ENCODE assay signal across 9 cellular contexts in the genomic region with DNA sequence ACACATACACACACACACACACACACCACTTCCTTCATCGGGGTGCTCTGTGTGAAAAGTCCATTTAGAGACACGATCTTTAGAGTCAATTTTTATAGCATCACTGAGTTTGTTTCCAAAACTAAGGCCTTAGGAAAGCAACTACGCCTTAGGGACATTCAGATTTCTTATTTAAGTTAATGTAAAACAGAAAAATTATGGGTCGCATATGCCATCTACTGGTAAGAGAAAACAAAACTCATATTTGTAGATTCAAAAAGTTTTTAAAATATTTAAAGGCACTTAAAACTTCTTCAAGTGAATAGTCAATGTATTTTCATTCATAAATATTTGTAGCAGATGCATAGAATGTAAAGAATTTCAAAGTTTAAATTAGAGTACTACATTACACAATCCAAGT.
A peak's percentile ranks its signal among the peaks of the same experiment; 100 is the strongest.
DNase-seq lines count a peak whose midpoint lies in the region; ATAC-seq and TF ChIP-seq lines count a peak whose summit lies in the region.
"Had no signal": no experiment of that assay in that cellular context is flagged by ENCODE, and none has a peak within 500 bp of the region (broad histone marks: within the 10 kb centered on the region; RNA-seq: fewer than 3 reads in every experiment).

No MANE protein-coding gene starts in this region.

- H3K4me1 ChIP-seq in left ventricle myocardium inferior (peaks cover 16% of the 10 kb centered on the region), right atrium auricular region (peaks cover 0 to 14% of the 10 kb centered on the region in 2 donors)

- DNase-seq in left ventricle myocardium inferior: no peak
- no peak for DNase-seq in right atrium auricular region (ENCODE audit: low spot score)
- peak; percentile 53 for DNase-seq in SK-MEL-5 (ENCODE audit: low read depth, low spot score)
- DNase-seq in glomerular visceral epithelial cell (ENCODE audit: extremely low spot score): peak; percentile 11
- no peak for DNase-seq in NOMO-1 treated with DMSO at 0.1 percent for 48 hours (lab: John Stamatoyannopoulos, UW; ENCODE audit: unreplicated experiment)
- no peak for DNase-seq in activated naive CD4-positive, alpha-beta T cell treated with anti-CD3 and anti-CD28 coated beads, Interleukin-2, amount 50 U/mL, for 72 hours (ENCODE audit: low spot score in 2 of 2)
- DNase-seq in activated CD8-positive, alpha-beta memory T cell treated with anti-CD3 and anti-CD28 coated beads for 24 hours: no peak
- DNase-seq: activated CD8-positive, alpha-beta T cell treated with anti-CD3 and anti-CD28 coated beads, Interleukin-2, amount 10 ng/mL, durations not matched to agents 7 days and 5 days had no signal

- H3K27me3 ChIP-seq in left ventricle myocardium inferior (ENCODE audit: low read depth) (no peaks in the 10 kb centered on the region), right atrium auricular region (no peaks in the 10 kb centered on the region)

- H3K4me3 ChIP-seq in left ventricle myocardium inferior: no peak overlapping the region
- H3K4me3 ChIP-seq in right atrium auricular region: no peak overlapping the region

- in situ Hi-C loops in SK-MEL-5 (cut with HindIII; ENCODE audit: low pct_unique_long_range_greater_than_20kb, low sequenced_read_pairs): no loop called here

- no peaks in the 10 kb centered on the region for H3K9me3 ChIP-seq in left ventricle myocardium inferior (replicated peaks)
- H3K9me3 ChIP-seq in right atrium auricular region: no peaks in the 10 kb centered on the region

- H3K27ac Mint-ChIP-seq in activated naive CD4-positive, alpha-beta T cell treated with anti-CD3 and anti-CD28 coated beads, Interleukin-2, amount 50 U/mL, for 72 hours: peak overlapping the region in 1 of 2 donors; percentile 69

- H3K36me3 ChIP-seq in left ventricle myocardium inferior (peaks cover 10% of the 10 kb centered on the region), right atrium auricular region (peaks cover 5% of the 10 kb centered on the region)

- H3K27ac ChIP-seq in left ventricle myocardium inferior (replicated peaks): peak overlapping the region; percentile 60
- H3K27ac ChIP-seq in right atrium auricular region: no peak overlapping the region

- peaks cover 5 to 12% of the 10 kb centered on the region in 2 donors for H3K36me3 Mint-ChIP-seq in activated naive CD4-positive, alpha-beta T cell treated with anti-CD3 and anti-CD28 coated beads, Interleukin-2, amount 50 U/mL, for 72 hours

- ATAC-seq in activated naive CD4-positive, alpha-beta T cell treated with anti-CD3 and anti-CD28 coated beads, Interleukin-2, amount 50 U/mL, for 72 hours: no peak
- ATAC-seq in HG02610 (IDR thresholded peaks at IDR 0.05; ENCODE audit: unreplicated experiment): no peak
- ATAC-seq: activated CD8-positive, alpha-beta T cell treated with anti-CD3 and anti-CD28 coated beads, Interleukin-2, amount 10 ng/mL, durations not matched to agents 7 days and 5 days had no signal

- H3K9me3 Mint-ChIP-seq in activated naive CD4-positive, alpha-beta T cell treated with anti-CD3 and anti-CD28 coated beads, Interleukin-2, amount 50 U/mL, for 72 hours: no peaks in the 10 kb centered on the region

- peak; percentile 52 for TF ChIP-seq CTCF in left ventricle myocardium inferior (IDR thresholded peaks at IDR 0.05; ENCODE audit: borderline replicate concordance)
- TF ChIP-seq CTCF in right atrium auricular region (IDR thresholded peaks at IDR 0.05): peak in 1 of 2 donors; percentile 54

- intact Hi-C loops in left ventricle myocardium inferior (cut with micrococcal nuclease): no loop called here

Comparison
In these comparisons a context has a peak if more than half of its experiments do, and no peak if none do; other contexts are left out.
1. DNase-seq: peak in SK-MEL-5 (single experiment) and glomerular visceral epithelial cell (single experiment); none in left ventricle myocardium inferior (single experiment), right atrium auricular region (single experiment), NOMO-1 treated with DMSO at 0.1 percent for 48 hours (single experiment), activated naive CD4-positive, alpha-beta T cell treated with anti-CD3 and anti-CD28 coated beads, Interleukin-2, amount 50 U/mL, for 72 hours (0 of 2) and activated CD8-positive, alpha-beta memory T cell treated with anti-CD3 and anti-CD28 coated beads for 24 hours (single experiment).